In the genomic region with DNA sequence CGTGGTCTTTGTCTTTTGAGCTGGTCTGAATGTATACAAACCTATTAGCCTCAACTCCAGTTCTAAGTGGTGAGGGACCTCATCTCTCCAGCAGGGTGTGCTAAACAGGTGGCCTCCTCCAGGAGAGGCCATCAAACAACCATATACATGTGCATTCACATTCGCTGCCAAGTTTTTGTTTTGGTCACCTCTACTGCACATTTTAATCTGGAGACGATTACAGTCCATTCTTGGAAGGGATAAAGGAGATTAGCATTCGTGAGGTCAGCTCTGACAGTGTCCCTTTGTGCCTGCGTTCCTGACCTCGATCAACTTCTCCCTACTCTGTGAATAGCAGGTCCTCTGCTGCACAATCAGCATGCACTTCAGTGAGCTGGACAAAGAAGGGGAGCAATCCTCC, we compare ENCODE assay signal across 9 cellular contexts.
DNase-seq lines count a peak whose midpoint lies in the region; ATAC-seq and TF ChIP-seq lines count a peak whose summit lies in the region.
"Had no signal": no experiment of that assay in that cellular context is flagged by ENCODE, and none has a peak within 500 bp of the region (broad histone marks: within the 10 kb centered on the region; RNA-seq: fewer than 3 reads in every experiment).

No MANE protein-coding gene starts in this region.

- no peak overlapping the region for H3K27ac Mint-ChIP-seq in activated CD8-positive, alpha-beta T cell treated with anti-CD3 and anti-CD28 coated beads, Interleukin-2, amount 10 ng/mL, durations not matched to agents 7 days and 5 days
- H3K27ac Mint-ChIP-seq in CD4-positive, alpha-beta T cell: no peak overlapping the region

- H3K27me3 Mint-ChIP-seq in activated CD8-positive, alpha-beta T cell treated with anti-CD3 and anti-CD28 coated beads, Interleukin-2, amount 10 ng/mL, durations not matched to agents 7 days and 5 days (ENCODE audit: low read depth): no peaks in the 10 kb centered on the region
- no peaks in the 10 kb centered on the region for H3K27me3 Mint-ChIP-seq in CD4-positive, alpha-beta T cell

- H3K9me3 ChIP-seq in heart left ventricle: no peaks in the 10 kb centered on the region
- H3K9me3 ChIP-seq in CD4-positive, alpha-beta T cell (ENCODE audit: control insufficient read depth, low read length): no peaks in the 10 kb centered on the region
- H3K9me3 ChIP-seq: SJCRH30 had no signal

- no peak for TF ChIP-seq POLR2A in heart left ventricle (IDR thresholded peaks at IDR 0.05)

- no peaks in the 10 kb centered on the region for H3K27me3 ChIP-seq in heart left ventricle
- H3K27me3 ChIP-seq in CD4-positive, alpha-beta T cell (ENCODE audit: control insufficient read depth, insufficient read depth, low read length): no peaks in the 10 kb centered on the region
- H3K27me3 ChIP-seq: SJCRH30 had no signal

- WGBS in heart left ventricle, 4 donors: 38 to 55% (median 45%) methylated on average over 6 of the region's 6 CpGs

- H3K4me3 Mint-ChIP-seq in activated CD8-positive, alpha-beta T cell treated with anti-CD3 and anti-CD28 coated beads, Interleukin-2, amount 10 ng/mL, durations not matched to agents 7 days and 5 days: no peak overlapping the region
- H3K4me3 Mint-ChIP-seq in CD4-positive, alpha-beta T cell: no peak overlapping the region

- H3K27ac ChIP-seq in heart left ventricle: peak overlapping the region in 8 of 12 donors; percentile 6 to 65 (median 48)
- H3K27ac ChIP-seq in CD4-positive, alpha-beta T cell (ENCODE audit: low read depth, low read length): no peak overlapping the region
- H3K27ac ChIP-seq: SJCRH30 had no signal

- intact Hi-C loops in heart left ventricle (cut with DNase I): loop anchor here in 7 of 10 donors (2.0 to 10.0 kb wide), 5 partner anchors 62 to 82 kb away; a partner anchor contains a TSS
- intact Hi-C loops in CD4-positive, alpha-beta T cell (cut with DNase I, micrococcal nuclease): no loop called here

- no peaks in the 10 kb centered on the region for H3K9me3 Mint-ChIP-seq in activated CD8-positive, alpha-beta T cell treated with anti-CD3 and anti-CD28 coated beads, Interleukin-2, amount 10 ng/mL, durations not matched to agents 7 days and 5 days (ENCODE audit: insufficient read depth)
- H3K9me3 Mint-ChIP-seq in CD4-positive, alpha-beta T cell: no peaks in the 10 kb centered on the region

- DNase-seq in GM10248 (ENCODE audit: extremely low spot score) (peak; percentile 18), HFF-Myc (ENCODE audit: extremely low read depth, low read depth) (peak; percentile 31), RKO (ENCODE audit: low spot score) (peak; percentile 5), heart left ventricle (peak in 3 of 5 donors; percentile 37 to 55 (median 44)), DMS114 treated with DMSO at 0.1 percent for 48 hours (lab: John Stamatoyannopoulos, UW; ENCODE audit: unreplicated experiment) (no peak), amygdala (lab: John Stamatoyannopoulos, UW) (no peak)
- no peak for DNase-seq in activated CD8-positive, alpha-beta T cell treated with anti-CD3 and anti-CD28 coated beads, Interleukin-2, amount 10 ng/mL, durations not matched to agents 7 days and 5 days
- no peak for DNase-seq in CD4-positive, alpha-beta T cell

- POLR2A ChIA-PET in GM10248 (lab: Yijun Ruan, JAX): no interaction called here
- POLR2A ChIA-PET in activated CD8-positive, alpha-beta T cell treated with anti-CD3 and anti-CD28 coated beads, Interleukin-2, amount 10 ng/mL, durations not matched to agents 7 days and 5 days (lab: Charles Lee): no interaction called here
- POLR2A ChIA-PET in CD4-positive, alpha-beta T cell (lab: Charles Lee): no interaction called here

- peaks cover 0 to 87% (median 35%) of the 10 kb centered on the region in 9 donors for H3K36me3 ChIP-seq in heart left ventricle

- TF ChIP-seq CTCF in GM10248 (IDR thresholded peaks at IDR 0.05; ENCODE audit: control extremely low read depth, extremely low read depth, low read depth, missing control alignments): peak; percentile 39
- TF ChIP-seq CTCF in HFF-Myc (IDR thresholded peaks at IDR 0.05; ENCODE audit: low read depth, low read length, missing control alignments): peak; percentile 65
- TF ChIP-seq CTCF in heart left ventricle (IDR thresholded peaks at IDR 0.05): peak; percentile 16 to 75 (median 54)
- TF ChIP-seq CTCF in CD4-positive, alpha-beta T cell (IDR thresholded peaks at IDR 0.05): no peak

- H3K4me1 Mint-ChIP-seq in activated CD8-positive, alpha-beta T cell treated with anti-CD3 and anti-CD28 coated beads, Interleukin-2, amount 10 ng/mL, durations not matched to agents 7 days and 5 days (ENCODE audit: low read depth): no peaks in the 10 kb centered on the region
- no peaks in the 10 kb centered on the region for H3K4me1 Mint-ChIP-seq in CD4-positive, alpha-beta T cell (ENCODE audit: low read depth)

- H3K36me3 Mint-ChIP-seq in activated CD8-positive, alpha-beta T cell treated with anti-CD3 and anti-CD28 coated beads, Interleukin-2, amount 10 ng/mL, durations not matched to agents 7 days and 5 days (ENCODE audit: low read depth): no peaks in the 10 kb centered on the region
- H3K36me3 Mint-ChIP-seq in CD4-positive, alpha-beta T cell (ENCODE audit: low read depth): no peaks in the 10 kb centered on the region

- CTCF ChIA-PET in GM10248 (lab: Yijun Ruan, JAX): interaction anchor here (0.9 to 1.6 kb wide), 9 partner anchors 13 to 330 kb away, joined by 3 to 5 read pairs (median 4); no protein-coding TSS in a partner anchor
- CTCF ChIA-PET in activated CD8-positive, alpha-beta T cell treated with anti-CD3 and anti-CD28 coated beads, Interleukin-2, amount 10 ng/mL, durations not matched to agents 7 days and 5 days (lab: Charles Lee): interaction anchor here (0.9 to 1.4 kb wide), 2 partner anchors 70 to 86 kb away, joined by 3 read pairs; no protein-coding TSS in a partner anchor
- CTCF ChIA-PET in CD4-positive, alpha-beta T cell (lab: Charles Lee): no interaction called here

- ATAC-seq in heart left ventricle: peak; percentile 88 to 95 (median 92)
- no peak for ATAC-seq in activated CD8-positive, alpha-beta T cell treated with anti-CD3 and anti-CD28 coated beads, Interleukin-2, amount 10 ng/mL, durations not matched to agents 7 days and 5 days
- ATAC-seq in CD4-positive, alpha-beta T cell (ENCODE audit: poor library complexity): no peak

- H3K4me3 ChIP-seq in HFF-Myc (replicated peaks; ENCODE audit: low read depth, low read length) (no peak overlapping the region), heart left ventricle (no peak overlapping the region)
- H3K4me3 ChIP-seq: SJCRH30 had no signal

- peaks cover 0 to 19% (median 8%) of the 10 kb centered on the region in 12 donors for H3K4me1 ChIP-seq in heart left ventricle
- H3K4me1 ChIP-seq: SJCRH30 had no signal

Comparison
In these comparisons a context has a peak if more than half of its experiments do, and no peak if none do; other contexts are left out.
1. DNase-seq: peak in GM10248 (single experiment), HFF-Myc (single experiment), RKO (single experiment) and heart left ventricle (3 of 5); none in DMS114 treated with DMSO at 0.1 percent for 48 hours (single experiment), activated CD8-positive, alpha-beta T cell treated with anti-CD3 and anti-CD28 coated beads, Interleukin-2, amount 10 ng/mL, durations not matched to agents 7 days and 5 days (single experiment), amygdala (0 of 56) and CD4-positive, alpha-beta T cell (0 of 10).
2. ATAC-seq: peak in heart left ventricle (4 of 4); none in activated CD8-positive, alpha-beta T cell treated with anti-CD3 and anti-CD28 coated beads, Interleukin-2, amount 10 ng/mL, durations not matched to agents 7 days and 5 days (single experiment) and CD4-positive, alpha-beta T cell (single experiment).
3. intact Hi-C loops: an anchor here in heart left ventricle (2.0 to 10.0 kb wide); none called in CD4-positive, alpha-beta T cell.